In the genomic region with DNA sequence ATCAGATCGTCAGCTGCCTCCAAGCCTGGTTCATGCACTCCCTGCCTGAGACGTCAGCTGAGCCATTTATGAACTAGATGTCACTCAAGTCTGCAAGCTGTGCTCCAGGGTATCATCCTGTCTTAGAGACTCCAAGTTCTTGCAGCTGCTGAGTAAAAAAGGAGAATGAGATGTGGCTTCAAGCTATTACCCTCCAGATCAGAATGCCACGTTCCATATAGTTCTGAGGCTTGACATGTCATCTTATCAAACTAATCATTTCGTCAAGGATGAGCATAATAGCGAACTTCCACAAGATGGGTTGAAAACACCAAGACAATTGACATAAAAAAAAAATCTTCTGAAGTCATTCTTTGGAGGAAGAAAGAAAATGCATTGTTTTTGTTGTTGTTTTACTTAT, we compare ENCODE assay signal across 21 cellular contexts.
DNase-seq lines count a peak whose midpoint lies in the region; ATAC-seq and TF ChIP-seq lines count a peak whose summit lies in the region.
"Had no signal": no experiment of that assay in that cellular context is flagged by ENCODE, and none has a peak within 500 bp of the region (broad histone marks: within the 10 kb centered on the region; RNA-seq: fewer than 3 reads in every experiment).

No MANE protein-coding gene starts in this region.

- no peak for TF ChIP-seq CTCF in HFFc6 (IDR thresholded peaks at IDR 0.05)

- no peaks in the 10 kb centered on the region for H3K9me3 Mint-ChIP-seq in HFFc6
- H3K9me3 Mint-ChIP-seq: GM23338, IgD-negative memory B cell had no signal

- H3K4me3 Mint-ChIP-seq in HFFc6: peak overlapping the region; percentile 3; the same call in 1 of the 2 replicates
- H3K4me3 Mint-ChIP-seq: CD8-positive, alpha-beta T cell; GM23338; IgD-negative memory B cell had no signal

- no peaks in the 10 kb centered on the region for H3K36me3 Mint-ChIP-seq in HFFc6 (ENCODE audit: low read depth)
- H3K36me3 Mint-ChIP-seq: CD8-positive, alpha-beta T cell; IgD-negative memory B cell had no signal

- ATAC-seq in esophagus mucosa: no peak
- ATAC-seq: CD8-positive, alpha-beta T cell had no signal

- peak; percentile 50 for DNase-seq in NCI-H2171 treated with DMSO at 0.1 percent for 48 hours (lab: John Stamatoyannopoulos, UW)
- DNase-seq in NCI-H2171 (lab: John Stamatoyannopoulos, UW): no peak
- DNase-seq in Ammon's horn (ENCODE audit: low spot score): peak; percentile 4
- no peak for DNase-seq in HFFc6
- DNase-seq in myocyte (ENCODE audit: low read depth): peak; percentile 15
- DNase-seq in activated effector memory CD4-positive, alpha-beta T cell treated with Interleukin-2 at 50 U/mL for 16 hours: no peak
- DNase-seq: C1 segment of cervical spinal cord; Caco-2; CD8-positive, alpha-beta T cell; DMS 273 treated with DMSO at 0.1 percent for 48 hours; DMS79; GF-D8; HCEC 1CT; MM.1S; NCI-H2227 treated with DMSO at 0.1 percent for 48 hours; NCI-H774; Right ventricle myocardium superior; RPMI8226 had no signal

- no peak overlapping the region for H3K27ac Mint-ChIP-seq in HFFc6
- H3K27ac Mint-ChIP-seq: CD8-positive, alpha-beta T cell; GM23338; IgD-negative memory B cell had no signal

- peaks cover 45% of the 10 kb centered on the region for H3K4me1 Mint-ChIP-seq in HFFc6 (ENCODE audit: low read depth)
- H3K4me1 Mint-ChIP-seq: IgD-negative memory B cell had no signal

- no peaks in the 10 kb centered on the region for H3K27me3 Mint-ChIP-seq in HFFc6 (ENCODE audit: insufficient read depth)
- H3K27me3 Mint-ChIP-seq: IgD-negative memory B cell had no signal

Comparison
In these comparisons a context has a peak if more than half of its experiments do, and no peak if none do; other contexts are left out.
1. DNase-seq: peak in NCI-H2171 treated with DMSO at 0.1 percent for 48 hours (single experiment), Ammon's horn (single experiment) and myocyte (single experiment); none in NCI-H2171 (single experiment), HFFc6 (single experiment) and activated effector memory CD4-positive, alpha-beta T cell treated with Interleukin-2 at 50 U/mL for 16 hours (single experiment).